In the genomic region with DNA sequence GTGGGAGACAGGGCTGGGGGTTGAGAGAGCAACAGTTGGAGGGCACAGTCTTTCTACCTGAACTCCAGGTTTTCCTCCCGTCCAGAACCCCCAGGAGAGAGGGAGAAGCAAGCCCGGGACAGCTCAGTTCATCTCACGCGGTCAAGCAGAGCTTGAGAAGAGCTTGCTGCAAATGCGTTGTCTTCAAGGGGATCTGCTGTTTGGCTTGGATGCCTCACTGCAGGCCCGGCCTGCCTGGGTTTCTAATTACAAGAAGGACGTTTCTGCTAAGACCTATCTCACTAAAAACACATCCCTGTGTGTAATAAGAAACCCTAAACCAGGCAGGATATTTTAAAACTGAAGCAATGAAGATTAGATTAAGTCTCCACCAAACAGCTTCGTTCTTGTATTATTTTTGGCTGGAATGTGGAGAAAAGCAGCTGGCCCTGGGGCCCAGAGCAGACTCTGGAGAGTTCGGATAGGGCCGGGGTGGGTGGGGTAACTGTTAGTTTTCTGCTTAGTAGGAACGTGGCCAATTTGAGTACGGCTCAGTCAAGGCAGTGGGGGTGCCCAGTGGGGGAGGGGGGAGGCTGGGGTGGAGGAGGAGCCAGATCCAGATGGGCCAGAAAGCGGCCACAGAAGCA, we compare ENCODE assay signal across 12 cellular contexts. TPM values are rescaled to one million over a fixed set of nuclear protein-coding genes. Genes with fewer than 3 reads are reported as not detected.
DNase-seq lines count a peak whose midpoint lies in the region; ATAC-seq, FAIRE-seq and TF ChIP-seq lines count a peak whose summit lies in the region.
"Had no signal": no experiment of that assay in that cellular context is flagged by ENCODE, and none has a peak within 500 bp of the region (broad histone marks: within the 10 kb centered on the region; RNA-seq: fewer than 3 reads in every experiment).

No MANE protein-coding gene starts in this region.

- H3K27me3 ChIP-seq in liver (ENCODE audit: control insufficient read depth in 4 of 4, insufficient read depth in 4 of 4, low read length in 3 of 4) (peaks cover 0 to 3% (median under 1%) of the 10 kb centered on the region in 4 donors), HepG2 (ENCODE audit: control insufficient read depth in 1 of 2, insufficient read depth in 2 of 2, low read length in 2 of 2) (peaks cover 4 to 93% of the 10 kb centered on the region in 2 experiments; a peak in 4 of 5 replicates), aorta (ENCODE audit: control insufficient read depth in 1 of 2, insufficient read depth in 2 of 2, low read length in 1 of 2) (no peaks in the 10 kb centered on the region)

- no peak for TF ChIP-seq POLR2A in HepG2 (IDR thresholded peaks at IDR 0.05; ENCODE audit: insufficient read depth in 1 of 2, low read depth in 2 of 2, low read length in 2 of 2)

- H3K9me3 Mint-ChIP-seq in T-cell: no peaks in the 10 kb centered on the region
- H3K9me3 Mint-ChIP-seq: naive B cell had no signal

- no peak overlapping the region for H3K4me3 Mint-ChIP-seq in T-cell

- H3K36me3 Mint-ChIP-seq in T-cell: no peaks in the 10 kb centered on the region

- H3K9me3 ChIP-seq in liver (ENCODE audit: control insufficient read depth in 4 of 4, low read length in 3 of 4) (no peaks in the 10 kb centered on the region), HepG2 (ENCODE audit: low read length) (no peaks in the 10 kb centered on the region), aorta (ENCODE audit: control insufficient read depth, low read length) (no peaks in the 10 kb centered on the region)

- intact Hi-C loops in HepG2 (cut with micrococcal nuclease; ENCODE audit: unreplicated experiment) (no loop called here), Right ventricle myocardium superior (cut with DNase I) (no loop called here), aorta (cut with DNase I) (no loop called here)

- H3K4me1 Mint-ChIP-seq in T-cell: peaks cover 8 to 15% (median 13%) of the 10 kb centered on the region in 3 donors

- POLR2A ChIA-PET in HepG2 (lab: Yijun Ruan, JAX): no interaction called here
- POLR2A ChIA-PET in T-cell (lab: Charles Lee): no interaction called here

- H3K27ac ChIP-seq in liver (ENCODE audit: low read depth in 1 of 2, low read length in 2 of 2) (peak overlapping the region; percentile 14 to 42), HepG2 (ENCODE audit: extremely low read length, insufficient read depth, low read length) (no peak overlapping the region), aorta (ENCODE audit: low read depth in 1 of 2, low read length in 2 of 2) (peak overlapping the region in 1 of 2 donors; percentile 66)
- H3K27ac ChIP-seq: KMS-11 had no signal

- no peak overlapping the region for H3K4me3 ChIP-seq in liver (ENCODE audit: low read depth in 1 of 3, low read length in 3 of 3)
- H3K4me3 ChIP-seq in HepG2 (replicated peaks in 1 of 3; ENCODE audit: insufficient read depth in 1 of 3, low read depth in 2 of 3, low read length in 3 of 3): no peak overlapping the region
- no peak overlapping the region for H3K4me3 ChIP-seq in aorta (ENCODE audit: low read length in 2 of 2)

- H3K4me2 ChIP-seq in HepG2 (ENCODE audit: low read depth, low read length): no peak overlapping the region
- H3K4me2 ChIP-seq: KMS-11 had no signal

- H3K4me1 ChIP-seq in liver (ENCODE audit: control insufficient read depth in 4 of 4, insufficient read depth in 4 of 4, low read length in 3 of 4): peaks cover 5 to 27% (median 23%) of the 10 kb centered on the region in 4 donors
- H3K4me1 ChIP-seq in HepG2 (ENCODE audit: insufficient read depth, low read length): peaks cover 16% of the 10 kb centered on the region
- H3K4me1 ChIP-seq in aorta (ENCODE audit: control insufficient read depth in 1 of 2, insufficient read depth in 2 of 2, low read length in 2 of 2): no peaks in the 10 kb centered on the region

- in situ Hi-C loops in HepG2 (cut with HindIII; ENCODE audit: extremely low pct_ligation_motif_present, low pct_unique_long_range_greater_than_20kb): no loop called here

- 67% methylated on average over 13 of the region's 13 CpGs for WGBS in liver
- WGBS in HepG2 (ENCODE audit: low lambda C conversion rate): 42% methylated on average over 12 of the region's 13 CpGs
- WGBS in aorta, 2 donors: 4% methylated on average over 13 of the region's 13 CpGs

- H3K9ac ChIP-seq in liver (ENCODE audit: low read depth in 1 of 2, low read length in 2 of 2) (no peak overlapping the region), HepG2 (ENCODE audit: insufficient read depth, low read depth, low read length) (no peak overlapping the region)
- H3K9ac ChIP-seq: KMS-11 had no signal

- H3K79me2 ChIP-seq in HepG2 (ENCODE audit: insufficient read depth, low read length): no peaks in the 10 kb centered on the region

- ATAC-seq in HepG2 (no peak), Right ventricle myocardium superior (ENCODE audit: poor library complexity) (peak; percentile 79), aorta (ENCODE audit: low FRiP score) (peak; percentile 51), T-cell (replicated peaks in 1 of 4) (no peak), GM18907 (IDR thresholded peaks at IDR 0.05; ENCODE audit: unreplicated experiment) (no peak)

- no peak for FAIRE-seq in HepG2 (lab: Jason Lieb, UNC)
- FAIRE-seq in RCC 7860 (lab: Jason Lieb, UNC): no peak

- BruUV-seq in HepG2 (replicated peaks; lab: Mats Ljungman, UMichigan): no TSS peak

- TF ChIP-seq CTCF in liver (IDR thresholded peaks at IDR 0.05; ENCODE audit: low read depth, low read length, missing input control) (no peak), HepG2 (CRISPR knock-in tag; IDR thresholded peaks at IDR 0.05) (no peak)

- no peak overlapping the region for H3K27ac Mint-ChIP-seq in T-cell
- H3K27ac Mint-ChIP-seq: naive B cell had no signal

- H3K27me3 Mint-ChIP-seq in T-cell: peaks cover 66 to 85% of the 10 kb centered on the region in 2 donors

- TF ChIP-seq RAD21 in liver (IDR thresholded peaks at IDR 0.05) (no peak), HepG2 (CRISPR knock-in tag; IDR thresholded peaks at IDR 0.05) (no peak)

- no peak overlapping the region for H2AFZ ChIP-seq in HepG2 (ENCODE audit: low read length)

- H3K36me3 ChIP-seq in liver (ENCODE audit: control insufficient read depth in 4 of 4, insufficient read depth in 3 of 4, low read depth in 1 of 4, low read length in 3 of 4): no peaks in the 10 kb centered on the region
- H3K36me3 ChIP-seq in HepG2 (replicated peaks in 1 of 2; ENCODE audit: control insufficient read depth in 1 of 2, insufficient read depth in 2 of 2, low read length in 2 of 2): no peaks in the 10 kb centered on the region
- no peaks in the 10 kb centered on the region for H3K36me3 ChIP-seq in aorta (ENCODE audit: control insufficient read depth in 1 of 2, insufficient read depth in 2 of 2, low read length in 1 of 2)

- TF ChIP-seq EP300 in HepG2 (IDR thresholded peaks at IDR 0.05; ENCODE audit: low read depth in 2 of 2, low read length in 2 of 2) (no peak), HepG2 (CRISPR knock-in tag; IDR thresholded peaks at IDR 0.05; ENCODE audit: borderline replicate concordance) (no peak)

- CTCF ChIA-PET in HepG2 (lab: Yijun Ruan, JAX; ENCODE audit: low intra/inter-chr PET ratio, low total read pairs) (no interaction called here), T-cell (lab: Charles Lee) (interaction anchor here in 1 of 2 donors (0.6 kb wide), 1 partner anchor 30 kb away, joined by 3 read pairs; no protein-coding TSS in a partner anchor)

- DNase-seq in HepG2 (ENCODE audit: low spot score): no peak
- peak; percentile 79 for DNase-seq in Right ventricle myocardium superior
- peak; percentile 32 for DNase-seq in non-pigmented ciliary epithelial cell (ENCODE audit: low read depth)
- peak; percentile 79 to 83 for DNase-seq in aorta
- DNase-seq in T-cell: no peak
- no peak for DNase-seq in RCC 7860 (ENCODE audit: low spot score)
- DNase-seq: naive B cell, T1000 had no signal

- H4K20me1 ChIP-seq in HepG2 (ENCODE audit: insufficient read depth, low read length): no peaks in the 10 kb centered on the region

RNA-seq across cellular contexts. Expression of gene PKNOX2, which starts 6.0 kb away (rescaled TPM):
- total RNA-seq in liver (under 1 TPM; 0.23 to 0.25 TPM), HepG2 (2016; rRNA removed; fragmentation: Illumina TruSeq; extraction: Trizol) (not detected in 2 replicates), Right ventricle myocardium superior (5.8 TPM), aorta (10 to 100 TPM in 1 of 2 donors, 1 to 10 TPM in 1; 7.7 to 19.8 TPM), T-cell (under 1 TPM in 1 of 5 donors, not detected in 4; 0.55 TPM)
- polyA plus RNA-seq in liver (under 1 TPM; 0.14 to 0.29 TPM), HepG2 (2011; rRNA removed) (not detected in 2 replicates), aorta (1 to 10 TPM; 1.8 to 3.9 TPM)
- total RNA-seq in HepG2 (2016; cell fraction: cytosol; rRNA removed; fragmentation: Illumina TruSeq; extraction: Trizol; ENCODE audit: low read depth): not detected in 2 replicates
- total RNA-seq in HepG2 (2016; cell fraction: insoluble cytoplasmic fraction; rRNA removed; fragmentation: Illumina TruSeq; extraction: Trizol): not detected in 2 replicates
- not detected in 2 replicates for total RNA-seq in HepG2 (2016; cell fraction: membrane; rRNA removed; fragmentation: Illumina TruSeq; extraction: Trizol)
- not detected in 2 replicates for total RNA-seq in HepG2 (2016; cell fraction: nucleus; rRNA removed; fragmentation: Illumina TruSeq; extraction: Trizol)
- not detected in 2 replicates for polyA plus RNA-seq in HepG2 (2011; cell fraction: cytosol; rRNA removed)
- polyA plus RNA-seq in HepG2 (2011; cell fraction: nucleus; rRNA removed): not detected in 2 replicates
- not detected in 2 replicates for polyA plus RNA-seq in HepG2 (2012)
- polyA plus RNA-seq in HepG2 (2016; cell fraction: cytosol; fragmentation: Illumina TruSeq; extraction: Trizol; ENCODE audit: low read depth): not detected in 2 replicates
- polyA plus RNA-seq in HepG2 (2016; cell fraction: insoluble cytoplasmic fraction; fragmentation: Illumina TruSeq; extraction: Trizol; ENCODE audit: low read depth): not detected in 2 replicates
- not detected in 2 replicates for polyA plus RNA-seq in HepG2 (2016; cell fraction: membrane; fragmentation: Illumina TruSeq; extraction: Trizol; ENCODE audit: low read depth)
- polyA plus RNA-seq in HepG2 (2016; cell fraction: nucleus; fragmentation: Illumina TruSeq; extraction: Trizol; ENCODE audit: insufficient read depth, low read depth): not detected in 2 replicates
- not detected in 2 replicates for polyA minus RNA-seq in HepG2 (2011; rRNA and poly(A)+ RNA removed; ENCODE audit: low replicate concordance)
- not detected in 2 replicates for polyA minus RNA-seq in HepG2 (2011; cell fraction: cytosol; rRNA and poly(A)+ RNA removed)
- not detected in 2 replicates for polyA minus RNA-seq in HepG2 (2011; cell fraction: nucleus; rRNA and poly(A)+ RNA removed)
- total RNA-seq: A172 had no signal

RNA-seq across cellular contexts. Expression of gene TMEM218, which starts 59.1 kb away (rescaled TPM):
- total RNA-seq in liver: 10 to 100 TPM; 11.1 to 13.4 TPM
- 10 to 100 TPM; 14.7 to 16.4 TPM for polyA plus RNA-seq in liver
- total RNA-seq in HepG2 (2016; rRNA removed; fragmentation: Illumina TruSeq; extraction: Trizol): 14.0 and 14.2 TPM in 2 replicates
- 5.2 and 7.3 TPM in 2 replicates for total RNA-seq in HepG2 (2016; cell fraction: cytosol; rRNA removed; fragmentation: Illumina TruSeq; extraction: Trizol; ENCODE audit: low read depth)
- total RNA-seq in HepG2 (2016; cell fraction: insoluble cytoplasmic fraction; rRNA removed; fragmentation: Illumina TruSeq; extraction: Trizol): 14.1 and 16.1 TPM in 2 replicates
- 11.0 and 12.9 TPM in 2 replicates for total RNA-seq in HepG2 (2016; cell fraction: membrane; rRNA removed; fragmentation: Illumina TruSeq; extraction: Trizol)
- 11.0 and 11.8 TPM in 2 replicates for total RNA-seq in HepG2 (2016; cell fraction: nucleus; rRNA removed; fragmentation: Illumina TruSeq; extraction: Trizol)
- 10.0 and 11.8 TPM in 2 replicates for polyA plus RNA-seq in HepG2 (2011; rRNA removed)
- polyA plus RNA-seq in HepG2 (2011; cell fraction: cytosol; rRNA removed): 12.9 and 14.2 TPM in 2 replicates
- 12.0 TPM in 2 replicates for polyA plus RNA-seq in HepG2 (2011; cell fraction: nucleus; rRNA removed)
- 8.4 and 10.1 TPM in 2 replicates for polyA plus RNA-seq in HepG2 (2012)
- 4.6 and 6.0 TPM in 2 replicates for polyA plus RNA-seq in HepG2 (2016; cell fraction: cytosol; fragmentation: Illumina TruSeq; extraction: Trizol; ENCODE audit: low read depth)
- 12.6 and 16.7 TPM in 2 replicates for polyA plus RNA-seq in HepG2 (2016; cell fraction: insoluble cytoplasmic fraction; fragmentation: Illumina TruSeq; extraction: Trizol; ENCODE audit: low read depth)
- polyA plus RNA-seq in HepG2 (2016; cell fraction: membrane; fragmentation: Illumina TruSeq; extraction: Trizol; ENCODE audit: low read depth): 7.0 and 10.1 TPM in 2 replicates
- 16.2 and 19.0 TPM in 2 replicates for polyA plus RNA-seq in HepG2 (2016; cell fraction: nucleus; fragmentation: Illumina TruSeq; extraction: Trizol; ENCODE audit: insufficient read depth, low read depth)
- 4.5 and 7.8 TPM in 2 replicates for polyA minus RNA-seq in HepG2 (2011; rRNA and poly(A)+ RNA removed; ENCODE audit: low replicate concordance)
- 2.6 and 3.8 TPM in 2 replicates for polyA minus RNA-seq in HepG2 (2011; cell fraction: cytosol; rRNA and poly(A)+ RNA removed)
- 8.1 and 9.7 TPM in 2 replicates for polyA minus RNA-seq in HepG2 (2011; cell fraction: nucleus; rRNA and poly(A)+ RNA removed)
- total RNA-seq in Right ventricle myocardium superior: 6.7 TPM
- 10 to 100 TPM in 1 of 2 donors, 1 to 10 TPM in 1; 9.9 to 16.9 TPM for total RNA-seq in aorta
- 10 to 100 TPM; 31.9 to 34.7 TPM for polyA plus RNA-seq in aorta
- 10 to 100 TPM; 10.3 to 18.9 (median 14.8) TPM for total RNA-seq in T-cell

Comparison
In these comparisons a context has a peak if more than half of its experiments do, and no peak if none do; other contexts are left out.
1. ATAC-seq: peak in Right ventricle myocardium superior (single experiment) and aorta (single experiment); none in HepG2 (single experiment), T-cell (0 of 4) and GM18907 (single experiment).
2. DNase-seq: peak in Right ventricle myocardium superior (single experiment), non-pigmented ciliary epithelial cell (single experiment) and aorta (2 of 2); none in HepG2 (single experiment), T-cell (0 of 34) and RCC 7860 (single experiment).